8 cellular contexts compared by ENCODE assay signal in the genomic region with DNA sequence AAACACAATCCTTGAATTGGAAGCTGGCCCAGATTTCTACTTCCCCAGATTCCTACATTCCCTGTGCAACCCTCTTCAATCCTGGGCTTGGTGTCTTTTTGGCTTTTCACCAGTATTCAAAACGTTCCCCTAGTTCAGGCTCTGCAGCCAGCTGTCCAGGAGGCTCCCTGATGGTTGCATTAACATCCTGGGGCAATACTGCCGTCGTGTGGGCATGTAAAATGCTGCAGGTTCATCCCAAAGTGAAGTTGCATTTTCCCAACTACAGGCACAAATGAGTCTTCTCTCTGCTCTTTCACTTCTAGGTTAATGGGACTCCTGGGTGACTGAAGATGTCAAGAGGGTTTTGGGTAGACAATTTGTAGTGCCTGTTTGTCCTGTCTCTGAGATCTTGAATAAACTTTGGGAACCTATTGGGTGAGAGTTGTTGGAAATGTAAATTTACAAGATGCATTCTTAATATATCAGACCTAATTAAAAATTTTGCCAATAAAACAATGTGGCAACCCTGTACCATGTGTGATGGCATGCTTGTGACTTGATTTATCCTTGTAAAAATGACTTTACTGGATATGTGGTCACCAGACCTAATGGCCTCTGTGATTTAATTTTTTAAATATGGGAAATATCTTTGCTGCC.
DNase-seq lines count a peak whose midpoint lies in the region; ATAC-seq and TF ChIP-seq lines count a peak whose summit lies in the region.

No MANE protein-coding gene starts in this region.

- H3K4me1 ChIP-seq in parathyroid adenoma, result no peaks in the 10 kb centered on the region

- H3K9me3 ChIP-seq in parathyroid adenoma (ENCODE audit: control insufficient read depth, low read length), result no peaks in the 10 kb centered on the region

- peak; percentile 55 for DNase-seq in SIG-M5 treated with dmso at 0.1 percent for 504 hours (lab: John Stamatoyannopoulos, UW; ENCODE audit: unreplicated experiment)
- no peak for DNase-seq in SIG-M5 (lab: John Stamatoyannopoulos, UW)
- DNase-seq in NB4 (ENCODE audit: low read depth), result peak; percentile 63
- DNase-seq in cerebellar cortex (ENCODE audit: low spot score), result peak; percentile 15
- no peak for DNase-seq in HPDE6-E6E7 (ENCODE audit: extremely low spot score)
- DNase-seq in NCI-H1930 (lab: John Stamatoyannopoulos, UW), result no peak

- no peak overlapping the region for H3K27ac ChIP-seq in parathyroid adenoma

- TF ChIP-seq POLR2A in NB4 (IDR thresholded peaks at IDR 0.05; ENCODE audit: extremely low read depth, insufficient read length), result no peak

- H3K4me2 ChIP-seq in parathyroid adenoma (ENCODE audit: low read length), result no peak overlapping the region

- TF ChIP-seq CTCF in NB4 (IDR thresholded peaks at IDR 0.05; ENCODE audit: low read depth, low read length) (peak; percentile 67), parathyroid adenoma (IDR thresholded peaks at IDR 0.05) (peak; percentile 22)

- no peaks in the 10 kb centered on the region for H3K27me3 ChIP-seq in parathyroid adenoma (ENCODE audit: control insufficient read depth, insufficient read depth, low read length)

- no peaks in the 10 kb centered on the region for H3K36me3 ChIP-seq in parathyroid adenoma (ENCODE audit: control insufficient read depth, insufficient read depth, low read length)

- H3K4me3 ChIP-seq in NB4 (ENCODE audit: low read depth, low read length) (no peak overlapping the region), parathyroid adenoma (ENCODE audit: low read depth, low read length) (no peak overlapping the region)

- H2AFZ ChIP-seq in parathyroid adenoma, result no peak overlapping the region

- no peak for ATAC-seq in HG02588 (IDR thresholded peaks at IDR 0.05; ENCODE audit: unreplicated experiment)

- H3K79me2 ChIP-seq in parathyroid adenoma, result no peaks in the 10 kb centered on the region

- H3K9ac ChIP-seq in parathyroid adenoma, result no peak overlapping the region

Comparison
In these comparisons a context has a peak if more than half of its experiments do, and no peak if none do; other contexts are left out.
1. DNase-seq: peak in SIG-M5 treated with dmso at 0.1 percent for 504 hours (single experiment), NB4 (single experiment) and cerebellar cortex (single experiment); none in SIG-M5 (single experiment), HPDE6-E6E7 (single experiment) and NCI-H1930 (0 of 2).